13 cellular contexts compared by ENCODE assay signal in genomic region chr2:40028792-40029488, GRCh38.
DNase-seq lines count a peak whose midpoint lies in the region; ATAC-seq and TF ChIP-seq lines count a peak whose summit lies in the region.
"Had no signal": no experiment of that assay in that cellular context is flagged by ENCODE, and none has a peak within 500 bp of the region (broad histone marks: within the 10 kb centered on the region; RNA-seq: fewer than 3 reads in every experiment).

No MANE protein-coding gene starts in this region.

- no peaks in the 10 kb centered on the region for H3K79me1 ChIP-seq in mesenchymal stem cell (replicated peaks; ENCODE audit: low read length, poor library complexity, severe bottlenecking)

- H3F3A ChIP-seq in neural progenitor cell (ENCODE audit: low read depth), result no peaks in the 10 kb centered on the region

- H2BK120ac ChIP-seq in mesenchymal stem cell (ENCODE audit: low read depth, low read length), result no peak overlapping the region

- no peak overlapping the region for H4K8ac ChIP-seq in mesenchymal stem cell (ENCODE audit: low read length)

- DNase-seq in DMS53 treated with DMSO at 0.1 percent for 48 hours (lab: John Stamatoyannopoulos, UW; ENCODE audit: unreplicated experiment), result peak; percentile 3
- DNase-seq in NOMO-1 treated with DMSO at 0.1 percent for 48 hours (lab: John Stamatoyannopoulos, UW; ENCODE audit: unreplicated experiment), result peak; percentile 74
- DNase-seq in mesenchymal stem cell, result no peak
- no peak for DNase-seq in activated naive CD4-positive, alpha-beta T cell (lab: John Stamatoyannopoulos, UW)
- no peak for DNase-seq in neural progenitor cell (ENCODE audit: low spot score)
- DNase-seq: activated CD8-positive, alpha-beta memory T cell treated with anti-CD3 and anti-CD28 coated beads, Interleukin-2, amount 10 ng/mL, durations not matched to agents 7 days and 5 days; GF-D8; H9; T-cell had no signal

- H3K9ac ChIP-seq in mesenchymal stem cell (ENCODE audit: low read length), result no peak overlapping the region
- no peak overlapping the region for H3K9ac ChIP-seq in neural progenitor cell

- ATAC-seq in GM19468 (IDR thresholded peaks at IDR 0.05; ENCODE audit: extremely low read depth, unreplicated experiment) (peak; percentile 76), HG03039 (IDR thresholded peaks at IDR 0.05; ENCODE audit: unreplicated experiment) (peak; percentile 74), GM18520 (IDR thresholded peaks at IDR 0.05; ENCODE audit: unreplicated experiment) (no peak)
- ATAC-seq: activated CD8-positive, alpha-beta memory T cell treated with anti-CD3 and anti-CD28 coated beads, Interleukin-2, amount 10 ng/mL, durations not matched to agents 7 days and 5 days; T-cell had no signal

- H3K4me1 ChIP-seq in mesenchymal stem cell (ENCODE audit: control insufficient read depth, insufficient read depth, low read depth, low read length), result peaks cover 1% of the 10 kb centered on the region
- no peaks in the 10 kb centered on the region for H3K4me1 ChIP-seq in neural progenitor cell

- H3K36me3 ChIP-seq in mesenchymal stem cell (ENCODE audit: control insufficient read depth in 1 of 2, insufficient read depth in 2 of 2, low read depth in 1 of 2, low read length in 2 of 2), result no peaks in the 10 kb centered on the region
- no peaks in the 10 kb centered on the region for H3K36me3 ChIP-seq in neural progenitor cell

- TF ChIP-seq CTCF in neural progenitor cell (IDR thresholded peaks at IDR 0.05), result no peak

- H3K9me3 ChIP-seq in mesenchymal stem cell (ENCODE audit: control insufficient read depth, low read length) (no peaks in the 10 kb centered on the region), neural progenitor cell (ENCODE audit: low read depth) (no peaks in the 10 kb centered on the region)

- H3K27ac ChIP-seq in mesenchymal stem cell (ENCODE audit: low read length, poor library complexity, severe bottlenecking), result no peak overlapping the region
- H3K27ac ChIP-seq in neural progenitor cell, result no peak overlapping the region

- no peak overlapping the region for H2AK5ac ChIP-seq in mesenchymal stem cell (ENCODE audit: low read length, severe bottlenecking)

- H3K79me2 ChIP-seq in neural progenitor cell (ENCODE audit: low read depth), result no peaks in the 10 kb centered on the region

- no peak overlapping the region for H3K4me3 Mint-ChIP-seq in neural progenitor cell
- H3K4me3 Mint-ChIP-seq: activated CD8-positive, alpha-beta memory T cell treated with anti-CD3 and anti-CD28 coated beads, Interleukin-2, amount 10 ng/mL, durations not matched to agents 7 days and 5 days; H9; T-cell had no signal

- no peak overlapping the region for H3K23ac ChIP-seq in mesenchymal stem cell (ENCODE audit: low read length in 2 of 2)

- H3K4me2 ChIP-seq in mesenchymal stem cell (ENCODE audit: low read length, poor library complexity, severe bottlenecking) (no peak overlapping the region), neural progenitor cell (no peak overlapping the region)

- no peak overlapping the region for H2BK15ac ChIP-seq in mesenchymal stem cell (ENCODE audit: low read depth, poor library complexity, severe bottlenecking)

- H3K27me3 Mint-ChIP-seq in neural progenitor cell (ENCODE audit: insufficient read depth, low read depth), result peaks cover 3% of the 10 kb centered on the region
- H3K27me3 Mint-ChIP-seq: activated CD8-positive, alpha-beta memory T cell treated with anti-CD3 and anti-CD28 coated beads, Interleukin-2, amount 10 ng/mL, durations not matched to agents 7 days and 5 days; T-cell had no signal

- no peak overlapping the region for H4K91ac ChIP-seq in mesenchymal stem cell (ENCODE audit: low read length)

- H3K18ac ChIP-seq in mesenchymal stem cell (ENCODE audit: low read depth in 1 of 2, low read length in 2 of 2), result no peak overlapping the region

- no peaks in the 10 kb centered on the region for H3K27me3 ChIP-seq in mesenchymal stem cell (ENCODE audit: control insufficient read depth in 1 of 2, insufficient read depth in 1 of 2, low read length in 2 of 2)
- no peaks in the 10 kb centered on the region for H3K27me3 ChIP-seq in neural progenitor cell

- no peak overlapping the region for H3K4ac ChIP-seq in mesenchymal stem cell (ENCODE audit: low read depth in 1 of 2, low read length in 2 of 2)

- H2AFZ ChIP-seq in mesenchymal stem cell (ENCODE audit: low read depth, low read length) (no peak overlapping the region), neural progenitor cell (replicated peaks) (no peak overlapping the region)

- H2BK12ac ChIP-seq in mesenchymal stem cell (ENCODE audit: low read length in 2 of 2), result no peak overlapping the region

- H3K9me3 Mint-ChIP-seq in neural progenitor cell, result peaks cover 7% of the 10 kb centered on the region

- H4K20me1 ChIP-seq in neural progenitor cell (ENCODE audit: low read depth), result no peaks in the 10 kb centered on the region

- no peaks in the 10 kb centered on the region for H3K36me3 Mint-ChIP-seq in neural progenitor cell
- H3K36me3 Mint-ChIP-seq: activated CD8-positive, alpha-beta memory T cell treated with anti-CD3 and anti-CD28 coated beads, Interleukin-2, amount 10 ng/mL, durations not matched to agents 7 days and 5 days; T-cell had no signal

- no peak overlapping the region for H3K14ac ChIP-seq in mesenchymal stem cell (ENCODE audit: low read length in 2 of 2)

- H3K4me1 Mint-ChIP-seq in neural progenitor cell, result no peaks in the 10 kb centered on the region
- H3K4me1 Mint-ChIP-seq: H9, T-cell had no signal

- WGBS in mesenchymal stem cell, result no CpG with 5 or more reads among the region's 1 CpG

- no peak overlapping the region for H3K4me3 ChIP-seq in mesenchymal stem cell (ENCODE audit: insufficient read depth in 1 of 2, low read depth in 1 of 2, low read length in 2 of 2)
- H3K4me3 ChIP-seq in neural progenitor cell, result no peak overlapping the region
- H3K4me3 ChIP-seq: skin epidermis had no signal

- H3K27ac Mint-ChIP-seq in neural progenitor cell, result no peak overlapping the region
- H3K27ac Mint-ChIP-seq: activated CD8-positive, alpha-beta memory T cell treated with anti-CD3 and anti-CD28 coated beads, Interleukin-2, amount 10 ng/mL, durations not matched to agents 7 days and 5 days; H9; T-cell had no signal

- H2BK5ac ChIP-seq in mesenchymal stem cell (ENCODE audit: low read depth, low read length, poor library complexity, severe bottlenecking), result no peak overlapping the region

Comparison
In these comparisons a context has a peak if more than half of its experiments do, and no peak if none do; other contexts are left out.
1. DNase-seq: peak in DMS53 treated with DMSO at 0.1 percent for 48 hours (single experiment) and NOMO-1 treated with DMSO at 0.1 percent for 48 hours (single experiment); none in mesenchymal stem cell (single experiment), activated naive CD4-positive, alpha-beta T cell (0 of 4) and neural progenitor cell (single experiment).